In the genomic region with DNA sequence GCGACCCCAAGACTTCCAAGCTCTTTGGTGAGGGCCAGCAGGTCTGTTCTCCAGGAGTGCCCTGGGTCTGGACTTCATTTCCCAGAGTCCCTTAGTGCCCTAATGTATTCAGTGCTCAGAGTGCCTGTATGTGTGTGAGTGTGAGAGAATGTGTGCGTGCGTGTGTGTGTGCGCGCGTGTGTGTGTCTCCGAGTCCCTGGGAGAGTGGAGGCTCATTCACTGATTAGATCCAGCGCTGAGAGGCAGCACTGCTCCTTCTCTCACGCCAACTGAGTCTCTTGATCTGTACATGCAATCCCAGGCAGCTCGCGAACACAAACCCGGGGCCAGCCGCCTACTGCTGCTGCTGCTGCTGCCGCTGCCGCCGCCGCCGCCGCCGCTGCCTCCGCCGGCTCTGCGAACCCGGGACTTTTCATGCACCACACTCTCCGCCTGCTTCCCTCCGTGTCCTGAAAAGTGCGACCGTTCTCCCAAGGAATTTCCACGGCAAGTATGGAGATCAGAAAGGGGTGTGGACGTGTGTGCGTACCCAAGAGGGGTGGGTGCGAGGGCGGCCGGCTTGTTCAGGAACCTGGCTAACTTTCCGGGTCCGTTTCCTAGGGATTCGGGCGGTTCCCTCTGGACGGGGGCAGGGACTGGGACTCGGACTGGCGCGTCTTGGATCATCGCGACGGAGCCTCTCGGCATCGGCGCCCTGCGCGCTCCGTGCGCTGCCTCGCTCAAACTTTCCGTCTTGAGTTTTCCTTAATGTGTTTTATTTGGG, we compare ENCODE assay signal across 8 cellular contexts. TPM values are rescaled to one million over a fixed set of nuclear protein-coding genes. Genes with fewer than 3 reads are reported as not detected.
A peak's percentile ranks its signal among the peaks of the same experiment; 100 is the strongest.
DNase-seq lines count a peak whose midpoint lies in the region; ATAC-seq and TF ChIP-seq lines count a peak whose summit lies in the region.

RNF220 (plus strand) TSS at position 215 of the 763 bp plus-strand sequence.

- H3K9me3 ChIP-seq in neural cell (ENCODE audit: low read length) = no peaks in the 10 kb centered on the region

- H3K9me3 Mint-ChIP-seq in activated naive CD4-positive, alpha-beta T cell treated with anti-CD3 and anti-CD28 coated beads, Interleukin-2, amount 50 U/mL, for 24 hours = no peaks in the 10 kb centered on the region

- POLR2A ChIA-PET in HEK293T (lab: Yijun Ruan, JAX) = interaction anchor here (0.6 to 1.3 kb wide), 7 partner anchors 9 to 269 kb away, joined by 3 to 8 read pairs (median 4); partner anchors contain the start of gene ARMH1

- ATAC-seq in HG02852 (IDR thresholded peaks at IDR 0.05; ENCODE audit: unreplicated experiment) = no peak

- peak within 1 kb of the TSS; percentile 30 for H2AFZ ChIP-seq in neural cell (ENCODE audit: low read depth, low read length)

- H3K79me2 ChIP-seq in neural cell (replicated peaks; ENCODE audit: insufficient read depth, low read length) = no peaks in the 10 kb centered on the region

- peak; percentile 72 for TF ChIP-seq EP300 in neural cell (conservative IDR thresholded peaks at IDR 0.05; ENCODE audit: poor library complexity, severe bottlenecking)

- H3K36me3 Mint-ChIP-seq in activated naive CD4-positive, alpha-beta T cell treated with anti-CD3 and anti-CD28 coated beads, Interleukin-2, amount 50 U/mL, for 24 hours = peaks cover 2% of the 10 kb centered on the region

- H3K4me3 ChIP-seq in AG09309 (ENCODE audit: control insufficient read depth, low read depth, low read length) = peak within 1 kb of the TSS; percentile 46
- peak within 1 kb of the TSS; percentile 69 for H3K4me3 ChIP-seq in neural cell (ENCODE audit: low read length)

- TF ChIP-seq CTCF in AG09309 (IDR thresholded peaks at IDR 0.05; ENCODE audit: control insufficient read depth, insufficient read depth, low read depth, low read length, missing control alignments) = no peak
- peak; percentile 61 for TF ChIP-seq CTCF in neural cell (IDR thresholded peaks at IDR 0.05; ENCODE audit: poor library complexity, severe bottlenecking)

- H3K4me1 Mint-ChIP-seq in activated naive CD4-positive, alpha-beta T cell treated with anti-CD3 and anti-CD28 coated beads, Interleukin-2, amount 50 U/mL, for 24 hours = peaks cover 31% of the 10 kb centered on the region

- H3K27me3 ChIP-seq in neural cell (ENCODE audit: insufficient read depth, low read depth, low read length) = peaks cover 55% of the 10 kb centered on the region

- CTCF ChIA-PET in HEK293T (lab: Yijun Ruan, JAX) = no interaction called here

- H3K27ac Mint-ChIP-seq in activated naive CD4-positive, alpha-beta T cell treated with anti-CD3 and anti-CD28 coated beads, Interleukin-2, amount 50 U/mL, for 24 hours = peak within 1 kb of the TSS; percentile 68

- H3K36me3 ChIP-seq in neural cell (ENCODE audit: insufficient read depth, low read length) = no peaks in the 10 kb centered on the region

- H3K4me3 Mint-ChIP-seq in activated naive CD4-positive, alpha-beta T cell treated with anti-CD3 and anti-CD28 coated beads, Interleukin-2, amount 50 U/mL, for 24 hours = peak within 1 kb of the TSS; percentile 88

- peak; percentile 76 for TF ChIP-seq RAD21 in neural cell (conservative IDR thresholded peaks at IDR 0.05)

- DNase-seq in AG09309 (ENCODE audit: low read depth) = peak; percentile 44
- DNase-seq in HEK293T (ENCODE audit: extremely low spot score) = peak; percentile 71
- peak; percentile 96 for DNase-seq in NOMO-1 treated with dmso at 0.1 percent for 144 hours (lab: John Stamatoyannopoulos, UW; ENCODE audit: unreplicated experiment)
- DNase-seq in glomerular endothelial cell (ENCODE audit: extremely low read depth, low read depth, low spot score) = no peak
- no peak for DNase-seq in ureter (ENCODE audit: low spot score)

- no peaks in the 10 kb centered on the region for H3K9me2 ChIP-seq in neural cell (ENCODE audit: insufficient read depth, low read length)

- H3F3A ChIP-seq in neural cell (ENCODE audit: insufficient read depth, low read length, poor library complexity, severe bottlenecking) = no peaks in the 10 kb centered on the region

- H3K27me3 Mint-ChIP-seq in activated naive CD4-positive, alpha-beta T cell treated with anti-CD3 and anti-CD28 coated beads, Interleukin-2, amount 50 U/mL, for 24 hours = peaks cover 45% of the 10 kb centered on the region

- H3K9ac ChIP-seq in neural cell (ENCODE audit: low read length) = peak within 1 kb of the TSS; percentile 25

- no peak within 1 kb of the TSS for H3K27ac ChIP-seq in neural cell (ENCODE audit: low read length)

- no peaks in the 10 kb centered on the region for H4K20me1 ChIP-seq in neural cell (ENCODE audit: insufficient read depth)

- peak within 1 kb of the TSS; percentile 63 for H3K4me2 ChIP-seq in neural cell (ENCODE audit: low read length)

TF ChIP-seq in HEK293T, 16 proteins besides CTCF, POLR2A, EP300 and RAD21:
- TF ChIP-seq FOXM1 (IDR thresholded peaks at IDR 0.05; ENCODE audit: borderline replicate concordance) (no peak), SUZ12 (IDR thresholded peaks at IDR 0.05) (no peak), SP1 (IDR thresholded peaks at IDR 0.05) (no peak), LEF1 (IDR thresholded peaks at IDR 0.05; ENCODE audit: borderline replicate concordance) (no peak), L3MBTL2 (conservative IDR thresholded peaks at IDR 0.05) (no peak; the same call in 1 of the 2 replicates), ELF4 (IDR thresholded peaks at IDR 0.05) (no peak), FOXK2 (IDR thresholded peaks at IDR 0.05) (no peak), NFRKB (IDR thresholded peaks at IDR 0.05) (no peak), PKNOX1 (IDR thresholded peaks at IDR 0.05) (no peak), ARNT (IDR thresholded peaks at IDR 0.05) (no peak)

TF ChIP-seq in neural cell, 6 proteins besides CTCF, POLR2A, EP300 and RAD21:
- TF ChIP-seq MXI1 (conservative IDR thresholded peaks at IDR 0.05; ENCODE audit: poor library complexity, severe bottlenecking) = peak; percentile 74
- peak; percentile 83 for TF ChIP-seq SMC3 (conservative IDR thresholded peaks at IDR 0.05; ENCODE audit: poor library complexity)
- TF ChIP-seq REST (IDR thresholded peaks at IDR 0.05; ENCODE audit: borderline replicate concordance) = no peak
- TF ChIP-seq TAF1 (IDR thresholded peaks at IDR 0.05; ENCODE audit: low read depth) = no peak
- TF ChIP-seq POLR2AphosphoS5 (IDR thresholded peaks at IDR 0.05) = peak; percentile 57
- no peak for TF ChIP-seq EZH2 (IDR thresholded peaks at IDR 0.05; ENCODE audit: borderline replicate concordance, insufficient read depth, low read length, poor library complexity, severe bottlenecking)

RNA-seq across cellular contexts. Expression of gene RNF220, which starts in this region (rescaled TPM):
- total RNA-seq in glomerular endothelial cell = 61.8 and 74.3 TPM in 2 replicates
- polyA plus RNA-seq in neural cell = 142 and 161 TPM in 2 replicates
- polyA minus RNA-seq in neural cell = 75.6 and 76.2 TPM in 2 replicates
- total RNA-seq in ureter = 62.2 TPM

Comparison
In these comparisons a context has a peak if more than half of its experiments do, and no peak if none do; other contexts are left out.
1. DNase-seq: peak in AG09309 (single experiment), HEK293T (single experiment) and NOMO-1 treated with dmso at 0.1 percent for 144 hours (single experiment); none in glomerular endothelial cell (single experiment) and ureter (single experiment).